20 cellular contexts compared by ENCODE assay signal in the genomic region with DNA sequence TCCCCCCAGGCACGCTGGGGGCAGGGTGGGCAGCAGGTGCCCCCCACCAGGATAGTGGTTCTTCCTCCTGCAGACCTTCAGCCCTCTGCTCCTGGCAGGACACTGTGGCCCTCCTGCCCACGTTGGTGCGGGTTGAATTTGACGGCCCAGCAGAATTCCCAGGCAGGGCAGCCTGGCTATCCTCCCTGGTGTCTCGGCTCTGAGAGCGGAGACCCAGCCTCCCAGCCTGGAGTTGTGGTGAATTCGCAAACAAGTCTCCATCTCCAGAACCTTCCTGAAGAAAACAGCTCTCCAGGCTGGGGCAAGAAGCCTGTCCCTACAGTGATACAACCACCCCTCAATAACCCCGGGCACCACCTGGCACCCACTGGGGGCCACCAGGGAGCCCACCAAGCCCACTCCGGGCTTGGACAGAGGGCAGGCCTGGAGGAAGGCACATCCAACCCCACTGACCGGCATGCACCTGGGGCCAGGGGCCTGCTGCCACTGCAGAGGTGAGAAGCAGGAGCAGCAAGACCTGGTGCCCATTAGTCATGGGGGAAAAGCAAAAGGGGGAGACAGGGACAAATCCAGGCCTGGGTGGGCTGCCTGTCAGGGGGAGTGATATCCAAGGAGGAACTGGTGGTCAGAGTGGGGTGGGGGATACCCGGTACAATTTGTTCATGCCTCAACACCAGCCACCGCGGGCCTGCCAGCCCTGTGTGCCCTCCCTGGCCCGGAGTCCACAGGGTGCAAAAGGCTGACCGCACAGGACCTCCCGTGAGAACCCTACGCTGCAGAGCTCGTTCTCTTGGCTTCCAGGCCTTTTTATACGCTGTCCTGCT. TPM values are rescaled to one million over a fixed set of nuclear protein-coding genes. Genes with fewer than 3 reads are reported as not detected.
DNase-seq lines count a peak whose midpoint lies in the region; ATAC-seq, FAIRE-seq and TF ChIP-seq lines count a peak whose summit lies in the region.
"Had no signal": no experiment of that assay in that cellular context is flagged by ENCODE, and none has a peak within 500 bp of the region (broad histone marks: within the 10 kb centered on the region; RNA-seq: fewer than 3 reads in every experiment).

No MANE protein-coding gene starts in this region.

- TF ChIP-seq POLR2A in K562 (conservative IDR thresholded peaks at IDR 0.05) (no peak), upper lobe of left lung (IDR thresholded peaks at IDR 0.05) (no peak)

- H3K27me3 ChIP-seq in right atrium auricular region (no peaks in the 10 kb centered on the region), K562 (ENCODE audit: control insufficient read depth in 2 of 2, insufficient read depth in 2 of 2, low read length in 2 of 2) (no peaks in the 10 kb centered on the region), osteoblast (ENCODE audit: insufficient read depth, low read length) (no peaks in the 10 kb centered on the region), upper lobe of left lung (no peaks in the 10 kb centered on the region)
- H3K27me3 ChIP-seq: BLaER1 treated with 17β-estradiol and CSF1 and Interleukin-3, amounts not matched to agents 10 nM and 100 nM had no signal

- TF ChIP-seq EP300 in K562 (IDR thresholded peaks at IDR 0.05; ENCODE audit: low read length), result no peak
- TF ChIP-seq EP300 in upper lobe of left lung (IDR thresholded peaks at IDR 0.05), result no peak

- DNase-seq in right atrium auricular region (ENCODE audit: low spot score) (no peak), left ventricle myocardium superior (no peak), K562 (ENCODE audit: extremely low read depth in 1 of 4, low spot score in 3 of 4) (no peak), osteoblast (ENCODE audit: insufficient read length, low spot score, missing footprints) (peak; percentile 90), OCI-LY7 (ENCODE audit: low spot score) (no peak), upper lobe of left lung (no peak)
- DNase-seq: DND-41, GM23248, Kasumi-1, MM.1S, NCI-H1092 treated with DMSO at 0.1 percent for 48 hours, NCI-H1694 treated with DMSO at 0.1 percent for 48 hours, NCI-H226, NCI-H524 treated with DMSO at 0.1 percent for 48 hours, SHP77 treated with DMSO at 0.1 percent for 48 hours had no signal

- in situ Hi-C loops in K562 (cut with MboI), result loop anchor here (25.0 kb wide), 1 partner anchor 406 kb away; a partner anchor contains a TSS

- no peak for FAIRE-seq in K562 (lab: Jason Lieb, UNC)
- FAIRE-seq: A549, G401.6 had no signal

- no peaks in the 10 kb centered on the region for H3K9me2 ChIP-seq in OCI-LY7 (ENCODE audit: insufficient read depth, low read length)

- ATAC-seq in left ventricle myocardium superior, result no peak
- no peak for ATAC-seq in K562
- ATAC-seq in HG02852 (IDR thresholded peaks at IDR 0.05; ENCODE audit: unreplicated experiment), result no peak
- ATAC-seq in upper lobe of left lung (ENCODE audit: low FRiP score in 2 of 2), result no peak
- ATAC-seq: A549, Panc1 had no signal

- H3K4me2 ChIP-seq in K562 (ENCODE audit: insufficient read depth, low read length) (no peak overlapping the region), osteoblast (ENCODE audit: insufficient read depth, low read length) (no peak overlapping the region), OCI-LY7 (ENCODE audit: low read length) (no peak overlapping the region)
- H3K4me2 ChIP-seq: A549; BLaER1 treated with 17β-estradiol and CSF1 and Interleukin-3, amounts not matched to agents 10 nM and 100 nM had no signal

- H2AFZ ChIP-seq in K562 (ENCODE audit: low read depth, low read length) (no peak overlapping the region), osteoblast (ENCODE audit: low read length) (no peak overlapping the region), OCI-LY7 (ENCODE audit: low read length) (no peak overlapping the region)
- H2AFZ ChIP-seq: GM23248 had no signal

- no peaks in the 10 kb centered on the region for H3K9me1 ChIP-seq in K562 (ENCODE audit: control insufficient read depth, insufficient read depth, low read length)

- TF ChIP-seq RAD21 in K562 (CRISPR knock-in tag; conservative IDR thresholded peaks at IDR 0.05 in 1 of 2, IDR thresholded peaks at IDR 0.05 in 1 of 2), result no peak

- WGBS in K562 (ENCODE audit: insufficient coverage, low coverage, missing lambda C conversion rate), result 92% methylated on average over 7 of the region's 19 CpGs
- WGBS in upper lobe of left lung, 2 donors, result 86 to 95% methylated on average over 10 to 12 of the region's 19 CpGs

- peaks cover 11% of the 10 kb centered on the region for H3K36me3 ChIP-seq in right atrium auricular region
- peaks cover 20% of the 10 kb centered on the region; the same call in 2 of the 3 replicates for H3K36me3 ChIP-seq in K562 (ENCODE audit: control insufficient read depth, insufficient read depth, low read length)
- H3K36me3 ChIP-seq in osteoblast (ENCODE audit: insufficient read depth, low read length), result peaks cover 4% of the 10 kb centered on the region
- no peaks in the 10 kb centered on the region for H3K36me3 ChIP-seq in OCI-LY7 (ENCODE audit: insufficient read depth, low read length)
- peaks cover 0 to 13% (median 6%) of the 10 kb centered on the region in 4 donors for H3K36me3 ChIP-seq in upper lobe of left lung

- H3K9me3 ChIP-seq in right atrium auricular region (no peaks in the 10 kb centered on the region), K562 (replicated peaks; ENCODE audit: control insufficient read depth, insufficient read depth, low read depth, low read length) (no peaks in the 10 kb centered on the region), osteoblast (ENCODE audit: low read depth, low read length) (no peaks in the 10 kb centered on the region), OCI-LY7 (ENCODE audit: low read length) (no peaks in the 10 kb centered on the region), upper lobe of left lung (no peaks in the 10 kb centered on the region)
- H3K9me3 ChIP-seq: A549; BLaER1 treated with 17β-estradiol and CSF1 and Interleukin-3, amounts not matched to agents 10 nM and 100 nM had no signal

- POLR2A ChIA-PET in K562 (lab: Yijun Ruan, JAX), result interaction anchor here (0.7 kb wide), 1 partner anchor 279 kb away, joined by 3 read pairs; no protein-coding TSS in a partner anchor
- POLR2A ChIA-PET in OCI-LY7 (lab: Charles Lee), result interaction anchor here (0.5 kb wide), 1 partner anchor 309 kb away, joined by 3 read pairs; no protein-coding TSS in a partner anchor

- H3K4me1 ChIP-seq in right atrium auricular region, result peaks cover 0 to 49% of the 10 kb centered on the region in 2 donors
- H3K4me1 ChIP-seq in K562 (replicated peaks in 1 of 2; ENCODE audit: control insufficient read depth in 2 of 2, insufficient read depth in 2 of 2, low read length in 2 of 2), result peaks cover 25 to 73% of the 10 kb centered on the region in 2 experiments
- peaks cover 12% of the 10 kb centered on the region for H3K4me1 ChIP-seq in osteoblast (ENCODE audit: insufficient read depth, low read length)
- peaks cover 11% of the 10 kb centered on the region for H3K4me1 ChIP-seq in OCI-LY7 (ENCODE audit: insufficient read depth, low read length, poor library complexity, severe bottlenecking)
- H3K4me1 ChIP-seq in upper lobe of left lung, result peaks cover 9 to 20% (median 16%) of the 10 kb centered on the region in 4 donors

- H3K4me3 ChIP-seq in right atrium auricular region (no peak overlapping the region), K562 (no peak overlapping the region), osteoblast (ENCODE audit: insufficient read depth, low read length) (no peak overlapping the region), OCI-LY7 (ENCODE audit: low read depth, low read length, poor library complexity, severe bottlenecking) (no peak overlapping the region), upper lobe of left lung (no peak overlapping the region)
- H3K4me3 ChIP-seq: A549; BLaER1 treated with 17β-estradiol and CSF1 and Interleukin-3, amounts not matched to agents 10 nM and 100 nM; GM23248 had no signal

- intact Hi-C loops in left ventricle myocardium superior (cut with micrococcal nuclease), result no loop called here
- intact Hi-C loops in K562 (cut with micrococcal nuclease), result loop anchor here (10.0 kb wide), 1 partner anchor 541 kb away; a partner anchor contains a TSS
- intact Hi-C loops in OCI-LY7 (cut with micrococcal nuclease; ENCODE audit: unreplicated experiment), result no loop called here

- H3K79me2 ChIP-seq in K562 (ENCODE audit: control insufficient read depth, insufficient read depth, low read length) (peaks cover 15% of the 10 kb centered on the region; the same call in 2 of the 3 replicates), osteoblast (ENCODE audit: insufficient read depth, low read length) (peaks cover 6% of the 10 kb centered on the region), OCI-LY7 (ENCODE audit: insufficient read depth, low read depth, low read length) (no peaks in the 10 kb centered on the region)

- H4K20me1 ChIP-seq in K562 (replicated peaks; ENCODE audit: control insufficient read depth, insufficient read depth, low read length) (peaks cover 4% of the 10 kb centered on the region; the same call in 1 of the 2 replicates), osteoblast (ENCODE audit: insufficient read depth, low read length) (no peaks in the 10 kb centered on the region), OCI-LY7 (ENCODE audit: insufficient read depth, low read length) (no peaks in the 10 kb centered on the region)

- no peak overlapping the region for H3K9ac ChIP-seq in K562 (ENCODE audit: insufficient read depth in 1 of 2, low read depth in 2 of 2, low read length in 2 of 2)
- H3K9ac ChIP-seq: BLaER1 treated with 17β-estradiol and CSF1 and Interleukin-3, amounts not matched to agents 10 nM and 100 nM; GM23248 had no signal

- no peak for TF ChIP-seq CTCF in right atrium auricular region (IDR thresholded peaks at IDR 0.05)
- TF ChIP-seq CTCF in K562 (IDR thresholded peaks at IDR 0.05 in 2 of 3, conservative IDR thresholded peaks at IDR 0.05 in 1 of 3; ENCODE audit: insufficient read depth in 2 of 3, low read depth in 1 of 3, low read length in 3 of 3), result no peak
- TF ChIP-seq CTCF in osteoblast (IDR thresholded peaks at IDR 0.05; ENCODE audit: extremely low read depth, low read depth, low read length), result no peak
- TF ChIP-seq CTCF in OCI-LY7 (conservative IDR thresholded peaks at IDR 0.05; ENCODE audit: low read length), result no peak
- TF ChIP-seq CTCF in upper lobe of left lung (IDR thresholded peaks at IDR 0.05), result no peak

- H3K27ac ChIP-seq in right atrium auricular region (peak overlapping the region; percentile 82 to 85), K562 (ENCODE audit: extremely low read depth, low read depth, low read length) (no peak overlapping the region), osteoblast (ENCODE audit: low read depth, low read length) (no peak overlapping the region), OCI-LY7 (ENCODE audit: low read depth, low read length, poor library complexity, severe bottlenecking) (no peak overlapping the region), upper lobe of left lung (no peak overlapping the region)
- H3K27ac ChIP-seq: A549; BLaER1 treated with 17β-estradiol and CSF1 and Interleukin-3, amounts not matched to agents 10 nM and 100 nM; GM23248 had no signal

- BruUV-seq in K562 (replicated peaks; lab: Mats Ljungman, UMichigan) (TSS peak; percentile 22), OCI-LY7 (replicated peaks; lab: Mats Ljungman, UMichigan) (no TSS peak)

- CTCF ChIA-PET in K562 (lab: Yijun Ruan, JAX; ENCODE audit: low intra/inter-chr PET ratio) (no interaction called here), OCI-LY7 (lab: Charles Lee; ENCODE audit: unreplicated experiment) (interaction anchor here (0.6 kb wide), 1 partner anchor 245 kb away, joined by 3 read pairs; no protein-coding TSS in a partner anchor)

RNA-seq across cellular contexts. Expression of a gene that starts 3.6 kb away (rescaled TPM):
- total RNA-seq in right atrium auricular region (100 to 1,000 TPM; 144 to 158 TPM), left ventricle myocardium superior (167 TPM), K562 (2014; rRNA removed) (29.4 and 29.5 TPM in 2 replicates), K562 (2014; rRNA removed; fragmentation: Illumina TruSeq; extraction: Trizol) (3.3 and 3.7 TPM in 2 replicates), K562 (2015; rRNA removed; fragmentation: Illumina TruSeq; extraction: Trizol) (5.0 and 5.3 TPM in 2 replicates), K562 (2021) (32.9 and 34.8 TPM in 2 replicates), osteoblast (13.6 and 15.6 TPM in 2 replicates), OCI-LY7 (2022) (1.5 and 1.9 TPM in 2 replicates), upper lobe of left lung (10 to 100 TPM; 21.0 to 99.9 (median 47.6) TPM)
- total RNA-seq in K562 (2011; cell fraction: chromatin; rRNA removed; ENCODE audit: low replicate concordance), result 19.3 and 49.4 TPM in 2 replicates
- total RNA-seq in K562 (2011; cell fraction: nucleolus; rRNA removed), result 48.4 and 58.8 TPM in 2 replicates
- total RNA-seq in K562 (2011; cell fraction: nucleoplasm; rRNA removed), result 30.0 and 36.6 TPM in 2 replicates
- polyA plus RNA-seq in K562 (2011; rRNA removed) (15.4 and 20.4 TPM in 2 replicates), K562 (2014; fragmentation: Illumina TruSeq; extraction: Trizol) (4.0 and 4.3 TPM in 2 replicates), K562 (2014; fragmentation: Nextera tagmentation; extraction: Ambion mirVana) (under 1 TPM; 0.04 to 0.06 TPM), K562 (2014; rRNA removed) (27.5 and 29.9 TPM in 2 replicates)
- polyA plus RNA-seq in K562 (2011; cell fraction: cytosol; rRNA removed), result 26.0 and 97.0 TPM in 2 replicates
- 106 and 194 TPM in 2 replicates for polyA plus RNA-seq in K562 (2011; cell fraction: nucleus; rRNA removed)
- 12.9 and 30.7 TPM in 2 replicates for polyA plus RNA-seq in K562 (2012)
- 3.5 and 3.7 TPM in 2 replicates for polyA minus RNA-seq in K562 (2011; rRNA and poly(A)+ RNA removed)
- 7.4 and 12.8 TPM in 2 replicates for polyA minus RNA-seq in K562 (2011; cell fraction: cytosol; rRNA and poly(A)+ RNA removed)
- 18.6 and 23.2 TPM in 2 replicates for polyA minus RNA-seq in K562 (2011; cell fraction: nucleus; rRNA and poly(A)+ RNA removed)
- 1.1 and 1.2 TPM in 2 replicates for total RNA-seq in OCI-LY7 (2014; rRNA removed; shearing (Covaris generic))

Comparison
In these comparisons a context has a peak if more than half of its experiments do, and no peak if none do; other contexts are left out.
1. H3K27ac ChIP-seq: peak in right atrium auricular region (2 of 2); none in K562 (single experiment), osteoblast (single experiment), OCI-LY7 (single experiment) and upper lobe of left lung (0 of 4).